21 cellular contexts compared by ENCODE assay signal in the genomic region with DNA sequence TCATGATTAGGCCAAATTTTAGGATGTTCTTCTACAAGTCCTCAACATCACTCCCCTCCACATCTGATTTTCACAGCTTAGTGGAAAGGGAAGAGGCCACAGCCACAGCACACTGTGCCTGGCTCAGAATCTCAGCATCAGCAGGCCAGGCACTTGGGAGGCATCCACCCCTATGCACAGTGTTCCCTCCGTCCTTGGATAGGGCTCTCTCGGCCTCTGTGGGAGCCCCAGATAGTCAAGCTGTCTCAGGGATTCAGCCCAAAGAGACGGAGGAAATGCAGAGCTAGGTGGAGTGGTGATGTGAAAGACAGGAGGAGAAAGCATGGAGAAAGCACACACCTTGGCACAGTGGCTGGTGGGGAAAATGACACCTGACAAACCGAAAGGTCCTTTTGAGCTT. TPM values are rescaled to one million over a fixed set of nuclear protein-coding genes. Genes with fewer than 3 reads are reported as not detected.
DNase-seq lines count a peak whose midpoint lies in the region; FAIRE-seq and TF ChIP-seq lines count a peak whose summit lies in the region.
"Had no signal": no experiment of that assay in that cellular context is flagged by ENCODE, and none has a peak within 500 bp of the region (broad histone marks: within the 10 kb centered on the region; RNA-seq: fewer than 3 reads in every experiment).

No MANE protein-coding gene starts in this region.

- no peak overlapping the region for H3K4me3 ChIP-seq in astrocyte (ENCODE audit: insufficient read depth, low read depth, low read length)
- peak overlapping the region; percentile 39 for H3K4me3 ChIP-seq in iPS-15b (ENCODE audit: low read depth, low read length)
- H3K4me3 ChIP-seq: K562, SJSA1 had no signal

- H2AFZ ChIP-seq in astrocyte (ENCODE audit: low read depth, low read length) = no peak overlapping the region

- H3K36me3 Mint-ChIP-seq in astrocyte (ENCODE audit: low read depth, unreplicated experiment) = no peaks in the 10 kb centered on the region
- no peaks in the 10 kb centered on the region for H3K36me3 Mint-ChIP-seq in nephron progenitor cell (ENCODE audit: low read depth)

- peak overlapping the region; percentile 62 for H3K4me3 Mint-ChIP-seq in astrocyte (ENCODE audit: unreplicated experiment)
- peak overlapping the region; percentile 73 for H3K4me3 Mint-ChIP-seq in nephron progenitor cell

- no peak for FAIRE-seq in astrocyte (lab: Jason Lieb, UNC)
- FAIRE-seq: H54, K562 had no signal

- no peak for DNase-seq in astrocyte (ENCODE audit: low read depth)
- DNase-seq in nephron progenitor cell = no peak
- no peak for DNase-seq in amniotic stem cell (lab: John Stamatoyannopoulos, UW)
- no peak for DNase-seq in T-helper 2 cell
- no peak for DNase-seq in NCI-H510A (lab: John Stamatoyannopoulos, UW)
- no peak for DNase-seq in NCI-H446 treated with DMSO at 0.1 percent for 48 hours (lab: John Stamatoyannopoulos, UW)
- DNase-seq: BE2C, DMS79, MG63, NCI-H1417 treated with DMSO at 0.1 percent for 48 hours, NCI-H187, NCI-H524, NCI-H774 had no signal

- H3K9me3 Mint-ChIP-seq in astrocyte (ENCODE audit: unreplicated experiment) (no peaks in the 10 kb centered on the region), nephron progenitor cell (no peaks in the 10 kb centered on the region)

- H3K36me3 ChIP-seq in astrocyte (ENCODE audit: insufficient read depth, low read length) (no peaks in the 10 kb centered on the region), iPS-15b (ENCODE audit: control insufficient read depth, insufficient read depth, low read length) (no peaks in the 10 kb centered on the region)
- H3K36me3 ChIP-seq: BE2C, MG63 had no signal

- H3K4me1 ChIP-seq in astrocyte (ENCODE audit: insufficient read depth, low read length) (peaks cover 5% of the 10 kb centered on the region), iPS-15b (ENCODE audit: control insufficient read depth, insufficient read depth, low read length) (no peaks in the 10 kb centered on the region)
- H3K4me1 ChIP-seq: BE2C had no signal

- H3K27ac Mint-ChIP-seq in astrocyte (ENCODE audit: unreplicated experiment) (no peak overlapping the region), nephron progenitor cell (no peak overlapping the region)

- H4K20me1 ChIP-seq in astrocyte (ENCODE audit: insufficient read depth, low read length) = no peaks in the 10 kb centered on the region

- H3K27me3 Mint-ChIP-seq in astrocyte (ENCODE audit: low read depth, unreplicated experiment) (peaks cover 58% of the 10 kb centered on the region), nephron progenitor cell (ENCODE audit: low read depth, poor library complexity) (peaks cover 78% of the 10 kb centered on the region)

- H3K9ac ChIP-seq in astrocyte (ENCODE audit: low read length) (no peak overlapping the region), iPS-15b (ENCODE audit: low read depth, low read length) (no peak overlapping the region)

- H3K27me3 ChIP-seq in astrocyte (ENCODE audit: insufficient read depth, low read length) (peaks cover 40% of the 10 kb centered on the region), iPS-15b (ENCODE audit: control insufficient read depth, insufficient read depth, low read length) (peaks cover 63% of the 10 kb centered on the region)
- H3K27me3 ChIP-seq: MG63, SJSA1 had no signal

- H3K9me3 ChIP-seq in astrocyte (ENCODE audit: insufficient read depth, low read depth, low read length) = no peaks in the 10 kb centered on the region
- no peaks in the 10 kb centered on the region for H3K9me3 ChIP-seq in iPS-15b (ENCODE audit: control insufficient read depth, insufficient read depth, low read length)
- H3K9me3 ChIP-seq: BE2C, MG63, SJSA1 had no signal

- H3K79me2 ChIP-seq in astrocyte (ENCODE audit: insufficient read depth, low read length) = no peaks in the 10 kb centered on the region

- H3K27ac ChIP-seq in astrocyte (ENCODE audit: low read depth, low read length) = no peak overlapping the region
- H3K27ac ChIP-seq: SJSA1 had no signal

- H3K4me2 ChIP-seq in astrocyte (ENCODE audit: low read length) = no peak overlapping the region

- TF ChIP-seq CTCF in astrocyte (IDR thresholded peaks at IDR 0.05; ENCODE audit: insufficient read depth, low read depth, low read length) (no peak), nephron progenitor cell (IDR thresholded peaks at IDR 0.05) (no peak)

- H3K4me1 Mint-ChIP-seq in astrocyte (ENCODE audit: low read depth, unreplicated experiment) (peaks cover 5% of the 10 kb centered on the region), nephron progenitor cell (peaks cover 15% of the 10 kb centered on the region)

RNA-seq across cellular contexts. Expression of a gene that starts 1.3 kb away (rescaled TPM):
- 0.27 and 0.36 TPM in 2 replicates for total RNA-seq in astrocyte
- total RNA-seq: A673, OCI-LY7 had no signal

RNA-seq across cellular contexts. Expression of a gene that starts 12.6 kb away (rescaled TPM):
- not detected in 2 replicates for total RNA-seq in astrocyte
- total RNA-seq: A673, K562, LHCN-M2, Right ventricle myocardium inferior, SJSA1 had no signal

RNA-seq across cellular contexts. Expression of a gene that starts 33.3 kb away (rescaled TPM):
- not detected in 2 replicates for total RNA-seq in astrocyte
- total RNA-seq: A673, K562, LHCN-M2, OCI-LY7, SJSA1 had no signal
